8 cellular contexts compared by ENCODE assay signal in genomic region chr21:45542242-45542666, GRCh38. TPM values are rescaled to one million over a fixed set of nuclear protein-coding genes. Genes with fewer than 3 reads are reported as not detected.
DNase-seq lines count a peak whose midpoint lies in the region; ATAC-seq and TF ChIP-seq lines count a peak whose summit lies in the region.

Gene SLC19A1 (minus strand): TSS chr21:45542440. CDS start chr21:45537959, 4,481 bp downstream.

- POLR2A ChIA-PET in activated CD8-positive, alpha-beta T cell treated with anti-CD3 and anti-CD28 coated beads, Interleukin-2, amount 10 ng/mL, durations not matched to agents 7 days and 5 days (lab: Charles Lee) = no interaction called here

- no peak within 1 kb of the TSS for H3K27ac ChIP-seq in mesodermal cell (ENCODE audit: low read depth, low read length, severe bottlenecking)

- no peaks in the 10 kb centered on the region for H3K9me3 ChIP-seq in mesodermal cell (ENCODE audit: control insufficient read depth, low read length)

- H3K36me3 ChIP-seq in mesodermal cell (ENCODE audit: control insufficient read depth, insufficient read depth, low read length) = peaks cover 9% of the 10 kb centered on the region

- peak; percentile 41; the same call in 1 of the 2 replicates for TF ChIP-seq CTCF in GM12874 (IDR thresholded peaks at IDR 0.05; ENCODE audit: insufficient read depth, low read depth, low read length)

- peak within 1 kb of the TSS; percentile 63 for H3K4me3 ChIP-seq in mesodermal cell (ENCODE audit: extremely low read depth, insufficient read depth, low read length, poor library complexity, severe bottlenecking)

- DNase-seq in NCI-H345 treated with DMSO at 0.1 percent for 48 hours (lab: John Stamatoyannopoulos, UW; ENCODE audit: unreplicated experiment) = peak; percentile 14
- peak; percentile 76 for DNase-seq in activated CD8-positive, alpha-beta T cell treated with anti-CD3 and anti-CD28 coated beads, Interleukin-2, amount 10 ng/mL, durations not matched to agents 7 days and 5 days
- DNase-seq in stimulated activated CD8-positive, alpha-beta memory T cell treated with anti-CD3 and anti-CD28 coated beads, Interleukin-2, amount 100 ng/mL, for 48 hours (ENCODE audit: low read depth in 2 of 2) = peak; percentile 63 to 71

- H3K4me3 Mint-ChIP-seq in activated CD8-positive, alpha-beta T cell treated with anti-CD3 and anti-CD28 coated beads, Interleukin-2, amount 10 ng/mL, durations not matched to agents 7 days and 5 days = peak within 1 kb of the TSS; percentile 75

- peaks cover 7% of the 10 kb centered on the region for H3K36me3 Mint-ChIP-seq in activated CD8-positive, alpha-beta T cell treated with anti-CD3 and anti-CD28 coated beads, Interleukin-2, amount 10 ng/mL, durations not matched to agents 7 days and 5 days (ENCODE audit: low read depth)

- CTCF ChIA-PET in activated CD8-positive, alpha-beta T cell treated with anti-CD3 and anti-CD28 coated beads, Interleukin-2, amount 10 ng/mL, durations not matched to agents 7 days and 5 days (lab: Charles Lee) = no interaction called here

- H3K4me1 ChIP-seq in mesodermal cell (ENCODE audit: control insufficient read depth, insufficient read depth, low read length, poor library complexity, severe bottlenecking) = peaks cover 13% of the 10 kb centered on the region

- peaks cover 16% of the 10 kb centered on the region for H3K4me1 Mint-ChIP-seq in activated CD8-positive, alpha-beta T cell treated with anti-CD3 and anti-CD28 coated beads, Interleukin-2, amount 10 ng/mL, durations not matched to agents 7 days and 5 days (ENCODE audit: low read depth)

- in situ Hi-C loops in endometrial microvascular endothelial cells (cut with HindIII; ENCODE audit: inconsistent ontology term, low pct_unique_long_range_greater_than_20kb, low sequenced_read_pairs) = no loop called here

- peak within 1 kb of the TSS; percentile 82 for H3K27ac Mint-ChIP-seq in activated CD8-positive, alpha-beta T cell treated with anti-CD3 and anti-CD28 coated beads, Interleukin-2, amount 10 ng/mL, durations not matched to agents 7 days and 5 days

- no peaks in the 10 kb centered on the region for H3K27me3 Mint-ChIP-seq in activated CD8-positive, alpha-beta T cell treated with anti-CD3 and anti-CD28 coated beads, Interleukin-2, amount 10 ng/mL, durations not matched to agents 7 days and 5 days (ENCODE audit: low read depth)

- WGBS in mesodermal cell (ENCODE audit: insufficient coverage in 2 of 2), 2 experiments = 0 to 1% methylated on average over 31 to 38 of the region's 59 CpGs

- no peaks in the 10 kb centered on the region for H3K9me3 Mint-ChIP-seq in activated CD8-positive, alpha-beta T cell treated with anti-CD3 and anti-CD28 coated beads, Interleukin-2, amount 10 ng/mL, durations not matched to agents 7 days and 5 days (ENCODE audit: insufficient read depth)

- peak; percentile 67 for ATAC-seq in HG02588 (IDR thresholded peaks at IDR 0.05; ENCODE audit: unreplicated experiment)
- ATAC-seq in activated CD8-positive, alpha-beta T cell treated with anti-CD3 and anti-CD28 coated beads, Interleukin-2, amount 10 ng/mL, durations not matched to agents 7 days and 5 days = peak; percentile 87
- ATAC-seq in HG02938 (IDR thresholded peaks at IDR 0.05; ENCODE audit: unreplicated experiment) = no peak

RNA-seq across cellular contexts. Expression of gene SLC19A1, which starts in this region (rescaled TPM):
- 10 to 100 TPM; 44.4 to 51.6 TPM for total RNA-seq in activated CD8-positive, alpha-beta T cell treated with anti-CD3 and anti-CD28 coated beads, Interleukin-2, amount 10 ng/mL, durations not matched to agents 7 days and 5 days
- 32.3 TPM for total RNA-seq in endometrial microvascular endothelial cells (ENCODE audit: inconsistent ontology term)
- 13.7 TPM for polyA plus RNA-seq in mesodermal cell (2013, experiment 1 of 2)
- polyA plus RNA-seq in mesodermal cell (2013, experiment 2 of 2) = 9.4 TPM

Comparison
In these comparisons a context has a peak if more than half of its experiments do, and no peak if none do; other contexts are left out.
1. DNase-seq: peak in every context shown above with its lines; median percentile 76 in activated CD8-positive, alpha-beta T cell treated with anti-CD3 and anti-CD28 coated beads, Interleukin-2, amount 10 ng/mL, durations not matched to agents 7 days and 5 days; 67 in stimulated activated CD8-positive, alpha-beta memory T cell treated with anti-CD3 and anti-CD28 coated beads, Interleukin-2, amount 100 ng/mL, for 48 hours; 14 in NCI-H345 treated with DMSO at 0.1 percent for 48 hours.